Comparison of ENCODE assay signal across 26 cellular contexts in the genomic region with DNA sequence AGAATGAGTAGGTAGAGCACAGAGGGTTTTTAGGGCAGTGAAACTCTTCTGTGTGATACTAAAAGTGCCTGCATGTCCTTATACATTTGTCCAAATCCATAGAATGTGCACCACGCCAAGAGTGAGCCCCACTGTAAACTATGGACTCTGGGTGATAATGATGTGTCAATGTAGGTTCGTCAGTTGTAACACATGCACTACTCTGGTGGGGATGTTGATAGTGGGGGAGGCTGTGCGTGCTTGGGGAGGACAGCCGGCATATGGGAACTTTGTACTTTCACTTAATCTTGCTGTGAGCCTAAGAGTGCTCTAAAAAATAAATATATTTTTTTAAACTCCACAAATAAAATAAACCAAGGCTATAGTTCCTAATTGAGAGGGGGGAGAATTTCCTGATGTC.
"Had no signal": no experiment of that assay in that cellular context is flagged by ENCODE, and none has a peak within 500 bp of the region (broad histone marks: within the 10 kb centered on the region; RNA-seq: fewer than 3 reads in every experiment).

No MANE protein-coding gene starts in this region.

- H3K9me3 ChIP-seq: stomach, suprapubic skin, testis, thoracic aorta, thyroid gland, tibial artery, transverse colon, upper lobe of left lung, upper lobe of right lung, uterus, vagina had no signal

- DNase-seq: stimulated activated CD4-positive, alpha-beta T cell treated with anti-CD3 and anti-CD28 coated beads, Interleukin-2, amount 100 ng/mL, for 48 hours; stimulated activated CD4-positive, alpha-beta T cell treated with anti-CD3 and anti-CD28 coated beads, Interleukin-4, amount 100 ng/mL, for 1 hour; stimulated activated CD4-positive, alpha-beta T cell treated with anti-CD3 and anti-CD28 coated beads, Interleukin-4, amount 100 ng/mL, for 24 hours; stimulated activated CD4-positive, alpha-beta T cell treated with anti-CD3 and anti-CD28 coated beads, Interleukin-4, amount 100 ng/mL, for 4 hours; stimulated activated CD8-positive, alpha-beta memory T cell treated with anti-CD3 and anti-CD28 coated beads, Interleukin-4, amount 100 ng/mL, for 48 hours; stimulated activated naive B cell treated with anti-CD40 and anti-IgM and Interleukin-4, amounts not matched to agents 10 μg/mL and 1 μg/mL and 100 μg/mL, for 72 hours; stimulated activated naive CD4-positive, alpha-beta T cell; stimulated activated naive CD4-positive, alpha-beta T cell treated with Interleukin-2 at 50 U/mL for 16 hours; stimulated activated naive CD8-positive, alpha-beta T cell treated with anti-CD3 and anti-CD28 coated beads, Interleukin-15, amount 100 ng/mL, for 72 hours; stimulated activated naive CD8-positive, alpha-beta T cell treated with anti-CD3 and anti-CD28 coated beads, Interleukin-15, Interleukin-2, amounts not matched to agents 100 U/mL and 50 U/mL, for 24 hours; stomach; substantia nigra; testis; thyroid gland; tibial artery; transverse colon; upper lobe of left lung; upper lobe of right lung; uterus had no signal

- FAIRE-seq: urothelium cell line had no signal

- H3K4me3 ChIP-seq: stomach, suprapubic skin, testis, thoracic aorta, thyroid gland, tibial artery, tibial nerve, transverse colon, upper lobe of left lung, upper lobe of right lung, uterus, vagina had no signal

- H3K4me1 ChIP-seq: stomach, suprapubic skin, testis, thyroid gland, tibial artery, tibial nerve, transverse colon, upper lobe of left lung, upper lobe of right lung, uterus, vagina had no signal

- H3K36me3 ChIP-seq: stomach, suprapubic skin, thoracic aorta, thyroid gland, tibial artery, tibial nerve, transverse colon, upper lobe of left lung, upper lobe of right lung, uterus, vagina had no signal

- H3K27ac ChIP-seq: stomach, suprapubic skin, testis, thoracic aorta, thyroid gland, tibial artery, tibial nerve, transverse colon, upper lobe of left lung, upper lobe of right lung, uterus, vagina had no signal

- H3K27me3 ChIP-seq: stomach, suprapubic skin, testis, thyroid gland, tibial nerve, transverse colon, upper lobe of left lung, upper lobe of right lung, uterus, vagina had no signal

- ATAC-seq: stimulated activated effector memory CD8-positive, alpha-beta T cell treated with anti-CD3 and anti-CD28 coated beads, Interleukin-12 subunit alpha, Interleukin-12 subunit beta, amount 100 ng/mL, for 72 hours; stimulated activated memory B cell treated with anti-CD40 and anti-IgM and Interleukin-4, amounts not matched to agents 10 μg/mL and 1 μg/mL and 100 μg/mL, for 72 hours; stimulated activated naive B cell treated with anti-CD40 and anti-IgM and Interleukin-4, amounts not matched to agents 10 μg/mL and 1 μg/mL and 100 μg/mL, for 72 hours; stimulated activated naive CD8-positive, alpha-beta T cell treated with anti-CD3 and anti-CD28 coated beads, Interleukin-15, amount 100 ng/mL, for 72 hours; stimulated activated naive CD8-positive, alpha-beta T cell treated with anti-CD3 and anti-CD28 coated beads, Interleukin-15, Interleukin-2, amounts not matched to agents 100 U/mL and 50 U/mL, for 24 hours; upper lobe of right lung had no signal
